In genomic region chr15:100593431-100593830, GRCh38 we compare ENCODE assay signal across 15 cellular contexts.
"Had no signal": no experiment of that assay in that cellular context is flagged by ENCODE, and none has a peak within 500 bp of the region (broad histone marks: within the 10 kb centered on the region; RNA-seq: fewer than 3 reads in every experiment).

No MANE protein-coding gene starts in this region.

- H3K9me3 Mint-ChIP-seq: type B pancreatic cell had no signal

- H3K27ac Mint-ChIP-seq: activated B cell treated with CpG ODN at 0.5 μM for 24 hours, neural progenitor cell, type B pancreatic cell had no signal

- H3K27me3 Mint-ChIP-seq: activated B cell treated with CpG ODN at 0.5 μM for 24 hours, type B pancreatic cell had no signal

- H3K4me1 Mint-ChIP-seq: neural progenitor cell had no signal

- H3K4me3 ChIP-seq: adrenal gland, breast epithelium, neural progenitor cell, prostate gland, SJCRH30, skin epidermis, stomach, testis had no signal

- DNase-seq: activated B cell treated with CpG ODN at 0.5 μM for 24 hours; activated T-cell treated with anti-CD3 and anti-CD28 coated beads, Interleukin-2, amount 50 U/mL, for 48 hours; adrenal gland; effector CD4-positive, alpha-beta T cell; left ventricle myocardium superior; right cardiac atrium; stomach; testis had no signal

- H3K4me3 Mint-ChIP-seq: activated B cell treated with CpG ODN at 0.5 μM for 24 hours, neural progenitor cell, type B pancreatic cell had no signal

- H3K4me1 ChIP-seq: breast epithelium, neural progenitor cell, prostate gland, testis had no signal

- ATAC-seq: esophagus mucosa, left ventricle myocardium superior, right cardiac atrium had no signal

- H3K27me3 ChIP-seq: adrenal gland, breast epithelium, neural progenitor cell, SJCRH30, stomach, testis had no signal

- H3K36me3 ChIP-seq: adrenal gland, breast epithelium, neural progenitor cell, prostate gland, stomach had no signal

- H3K27ac ChIP-seq: adrenal gland, breast epithelium, neural progenitor cell, prostate gland, SJCRH30, skin epidermis, stomach, testis had no signal

- H3K9me3 ChIP-seq: prostate gland, testis had no signal
